In the genomic region with DNA sequence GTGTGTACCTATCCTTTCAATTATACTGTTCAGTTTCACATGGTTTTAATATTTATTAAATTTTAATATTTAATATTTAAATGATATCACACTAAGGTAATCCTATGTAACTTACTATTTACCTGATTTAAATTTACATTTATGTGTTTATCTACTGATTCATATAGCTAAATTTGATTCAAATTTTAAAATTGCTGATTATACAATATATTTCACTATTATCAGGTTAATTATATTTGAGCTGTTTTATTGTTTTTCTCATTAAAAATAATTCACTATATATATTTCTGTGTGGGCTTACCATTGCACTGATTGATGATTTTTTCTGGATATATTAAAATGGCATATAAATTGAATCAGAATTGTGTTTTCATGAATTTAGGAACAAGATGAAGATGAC, we compare ENCODE assay signal across 20 cellular contexts.
"Had no signal": no experiment of that assay in that cellular context is flagged by ENCODE, and none has a peak within 500 bp of the region (broad histone marks: within the 10 kb centered on the region; RNA-seq: fewer than 3 reads in every experiment).

No MANE protein-coding gene starts in this region.

- H3K27me3 ChIP-seq: MG63 had no signal

- H3K4me3 ChIP-seq: MG63 had no signal

- H3K4me2 ChIP-seq: SK-N-SH had no signal

- H3K9me3 ChIP-seq: MG63, SK-N-SH had no signal

- H3K36me3 ChIP-seq: MG63 had no signal

- H3K27ac ChIP-seq: RWPE1 had no signal

- H3K9ac ChIP-seq: SK-N-SH had no signal

- DNase-seq: Karpas-422, KG1, MG63, NCI-H1092, NCI-H1105 treated with DMSO at 0.1 percent for 48 hours, NCI-H1417 treated with DMSO at 0.1 percent for 48 hours, NCI-H146, NCI-H1694 treated with DMSO at 0.1 percent for 48 hours, NCI-H1930, NCI-H2081 treated with DMSO at 0.1 percent for 48 hours, NCI-H2171, NCI-H226, NCI-H446, NCI-H510A, NCI-H524 treated with DMSO at 0.1 percent for 48 hours, NCI-H69, NCI-H774, SHP77, SK-N-SH had no signal
